In genomic region chr20:10857362-10858070, GRCh38 we compare ENCODE assay signal across 10 cellular contexts.
A peak's percentile ranks its signal among the peaks of the same experiment; 100 is the strongest.
DNase-seq lines count a peak whose midpoint lies in the region; ATAC-seq and TF ChIP-seq lines count a peak whose summit lies in the region.
"Had no signal": no experiment of that assay in that cellular context is flagged by ENCODE, and none has a peak within 500 bp of the region (broad histone marks: within the 10 kb centered on the region; RNA-seq: fewer than 3 reads in every experiment).

No MANE protein-coding gene starts in this region.

- no TSS peak for BruUV-seq in Calu3 (replicated peaks; lab: Mats Ljungman, UMichigan)

- H3K27me3 ChIP-seq in RWPE2 (ENCODE audit: insufficient read depth, poor library complexity, severe bottlenecking): no peaks in the 10 kb centered on the region

- no peaks in the 10 kb centered on the region for H3K9me3 ChIP-seq in RWPE2 (ENCODE audit: severe bottlenecking)

- H3K4me1 Mint-ChIP-seq in Calu3 (ENCODE audit: low read depth, unreplicated experiment) (peaks cover 59% of the 10 kb centered on the region), nephron (peaks cover 62% of the 10 kb centered on the region), WTC11 (no peaks in the 10 kb centered on the region)

- H3K27ac Mint-ChIP-seq in Calu3 (ENCODE audit: unreplicated experiment): peak overlapping the region; percentile 49
- H3K27ac Mint-ChIP-seq in nephron: peak overlapping the region; percentile 29 to 83 (median 81)
- H3K27ac Mint-ChIP-seq in WTC11: no peak overlapping the region

- CTCF ChIA-PET in Calu3 (lab: Charles Lee) (interaction anchor here (0.9 kb wide), 1 partner anchor 9 kb away, joined by 3 read pairs; no protein-coding TSS in a partner anchor), WTC11 (lab: Charles Lee) (no interaction called here)

- H3K36me3 Mint-ChIP-seq in Calu3 (ENCODE audit: insufficient read depth, unreplicated experiment) (peaks cover 5% of the 10 kb centered on the region), nephron (ENCODE audit: low read depth) (peaks cover 4% of the 10 kb centered on the region), WTC11 (no peaks in the 10 kb centered on the region)

- H3K9me3 Mint-ChIP-seq in Calu3 (ENCODE audit: low read depth, unreplicated experiment): peaks cover 10% of the 10 kb centered on the region
- H3K9me3 Mint-ChIP-seq in nephron: peaks cover 7% of the 10 kb centered on the region
- H3K9me3 Mint-ChIP-seq in WTC11: peaks cover 8% of the 10 kb centered on the region; the same call in 1 of the 2 replicates

- H3K4me3 ChIP-seq in RWPE2 (ENCODE audit: severe bottlenecking) (no peak overlapping the region), fibroblast of villous mesenchyme (ENCODE audit: low read depth, low read length) (no peak overlapping the region)

- intact Hi-C loops in Calu3 (cut with micrococcal nuclease; ENCODE audit: unreplicated experiment): no loop called here

- H3K36me3 ChIP-seq in RWPE2 (ENCODE audit: low read depth): no peaks in the 10 kb centered on the region

- peaks cover 35% of the 10 kb centered on the region for H3K4me1 ChIP-seq in RWPE2 (ENCODE audit: insufficient read depth, poor library complexity, severe bottlenecking)

- ATAC-seq in RWPE2 (ENCODE audit: low read depth) (peak; percentile 51), HG03280 (IDR thresholded peaks at IDR 0.05; ENCODE audit: unreplicated experiment) (no peak), WTC11 (no peak)

- H3K27me3 Mint-ChIP-seq in Calu3 (ENCODE audit: unreplicated experiment): no peaks in the 10 kb centered on the region
- H3K27me3 Mint-ChIP-seq in nephron (ENCODE audit: low read depth): peaks cover 4% of the 10 kb centered on the region
- H3K27me3 Mint-ChIP-seq in WTC11 (ENCODE audit: low read depth): no peaks in the 10 kb centered on the region; the same call in 1 of the 2 replicates

- TF ChIP-seq CTCF in Calu3 (IDR thresholded peaks at IDR 0.05; ENCODE audit: unreplicated experiment): no peak
- no peak for TF ChIP-seq CTCF in RWPE2 (IDR thresholded peaks at IDR 0.05; ENCODE audit: poor library complexity, severe bottlenecking)
- TF ChIP-seq CTCF in fibroblast of villous mesenchyme (IDR thresholded peaks at IDR 0.05; ENCODE audit: insufficient read depth, low read depth, low read length): no peak
- TF ChIP-seq CTCF in nephron (IDR thresholded peaks at IDR 0.05; ENCODE audit: unreplicated experiment in 3 of 3): no peak
- no peak for TF ChIP-seq CTCF in WTC11 (IDR thresholded peaks at IDR 0.05)

- no peak overlapping the region for H3K4me3 Mint-ChIP-seq in Calu3 (ENCODE audit: low read depth, unreplicated experiment)
- H3K4me3 Mint-ChIP-seq in nephron: no peak overlapping the region
- H3K4me3 Mint-ChIP-seq in WTC11: no peak overlapping the region

- DNase-seq in Calu3: peak; percentile 37
- no peak for DNase-seq in RWPE2 (ENCODE audit: low spot score)
- peak; percentile 81 for DNase-seq in fibroblast of villous mesenchyme (ENCODE audit: low read depth)
- no peak for DNase-seq in NCI-H524 treated with DMSO at 0.1 percent for 48 hours (lab: John Stamatoyannopoulos, UW)
- no peak for DNase-seq in WTC11 (ENCODE audit: low spot score)
- no peak for DNase-seq in foreskin melanocyte
- DNase-seq: activated CD4-positive, CD25-positive, alpha-beta regulatory T cell treated with anti-CD3 and anti-CD28 coated beads, Interleukin-2, amount 50 U/mL, for 72 hours; NCI-H2171 treated with DMSO at 0.1 percent for 48 hours had no signal

- POLR2A ChIA-PET in WTC11 (lab: Charles Lee): no interaction called here

- H3K27ac ChIP-seq in RWPE2 (ENCODE audit: poor library complexity, severe bottlenecking): peak overlapping the region; percentile 33

TF ChIP-seq in WTC11, 78 proteins besides CTCF, POLR2A, EP300 and RAD21:
- TF ChIP-seq MLX (CRISPR knock-in tag; IDR thresholded peaks at IDR 0.05) (no peak), TCF7 (CRISPR knock-in tag; IDR thresholded peaks at IDR 0.05; ENCODE audit: low read depth) (no peak), FOXK1 (CRISPR knock-in tag; IDR thresholded peaks at IDR 0.05) (no peak)

Comparison
In these comparisons a context has a peak if more than half of its experiments do, and no peak if none do; other contexts are left out.
1. DNase-seq: peak in Calu3 (single experiment) and fibroblast of villous mesenchyme (single experiment); none in RWPE2 (single experiment), NCI-H524 treated with DMSO at 0.1 percent for 48 hours (single experiment), WTC11 (single experiment) and foreskin melanocyte (single experiment).